ENCODE assay signal across 21 cellular contexts in genomic region chr17:41284043-41284442, GRCh38. TPM values are rescaled to one million over a fixed set of nuclear protein-coding genes. Genes with fewer than 3 reads are reported as not detected.
DNase-seq lines count a peak whose midpoint lies in the region; TF ChIP-seq lines count a peak whose summit lies in the region.
"Had no signal": no experiment of that assay in that cellular context is flagged by ENCODE, and none has a peak within 500 bp of the region (broad histone marks: within the 10 kb centered on the region; RNA-seq: fewer than 3 reads in every experiment).

No MANE protein-coding gene starts in this region.

- no peak overlapping the region for H3K4me2 ChIP-seq in mesendoderm (ENCODE audit: low read length)

- H3K4ac ChIP-seq in mesendoderm (ENCODE audit: low read depth, low read length) = no peak overlapping the region

- H3K79me2 ChIP-seq in mesendoderm (ENCODE audit: control insufficient read depth, insufficient read depth, low read length) = no peaks in the 10 kb centered on the region

- no peaks in the 10 kb centered on the region for H3K36me3 Mint-ChIP-seq in osteocyte (ENCODE audit: unreplicated experiment)
- H3K36me3 Mint-ChIP-seq: activated naive CD8-positive, alpha-beta T cell treated with anti-CD3 and anti-CD28 coated beads, Interleukin-2, amount 10 ng/mL, durations not matched to agents 7 days and 5 days; WTC11 had no signal

- H3K27ac ChIP-seq in SK-N-MC (peak overlapping the region; percentile 87), mesendoderm (ENCODE audit: low read depth, low read length) (no peak overlapping the region)
- H3K27ac ChIP-seq: esophagus muscularis mucosa, right atrium auricular region had no signal

- H4K8ac ChIP-seq in mesendoderm (ENCODE audit: low read depth, low read length) = no peak overlapping the region

- no peaks in the 10 kb centered on the region for H3K79me1 ChIP-seq in mesendoderm (ENCODE audit: low read length)

- H4K5ac ChIP-seq in mesendoderm (ENCODE audit: low read length) = no peak overlapping the region

- H2AK5ac ChIP-seq in mesendoderm (ENCODE audit: low read length) = no peak overlapping the region

- H3K27me3 Mint-ChIP-seq in osteocyte (ENCODE audit: unreplicated experiment) = no peaks in the 10 kb centered on the region

- no peak overlapping the region for H2BK120ac ChIP-seq in mesendoderm (ENCODE audit: low read depth, low read length)

- H2BK15ac ChIP-seq in mesendoderm (replicated peaks; ENCODE audit: low read depth) = no peak overlapping the region

- WGBS in mesendoderm (ENCODE audit: extremely low coverage, insufficient coverage, low lambda C conversion rate) = no CpG with 5 or more reads among the region's 3 CpGs

- no peaks in the 10 kb centered on the region for H3K9me3 ChIP-seq in SK-N-MC (ENCODE audit: low read depth, low read length)
- H3K9me3 ChIP-seq: esophagus muscularis mucosa, HAP-1, right atrium auricular region had no signal

- H3K27me3 ChIP-seq in mesendoderm (ENCODE audit: insufficient read depth, low read length, poor library complexity) = no peaks in the 10 kb centered on the region
- H3K27me3 ChIP-seq: right atrium auricular region had no signal

- no peak overlapping the region for H3K27ac Mint-ChIP-seq in osteocyte (ENCODE audit: unreplicated experiment)
- H3K27ac Mint-ChIP-seq: activated CD8-positive, alpha-beta T cell treated with anti-CD3 and anti-CD28 coated beads, Interleukin-2, amount 10 ng/mL, durations not matched to agents 7 days and 5 days; activated naive CD8-positive, alpha-beta T cell treated with anti-CD3 and anti-CD28 coated beads, Interleukin-2, amount 10 ng/mL, durations not matched to agents 7 days and 5 days; T-helper 1 cell treated with Interleukin-12 subunit alpha and Interleukin-12 subunit beta and Interleukin-4 antibody, amounts not matched to agents 30 μg/mL and 1 μg/mL, for 36 hours; WTC11 had no signal

- CTCF ChIA-PET in AG04449 (lab: Yijun Ruan, JAX) = interaction anchor here (2.0 kb wide), 1 partner anchor 265 kb away, joined by 6 read pairs; no protein-coding TSS in a partner anchor

- H2BK5ac ChIP-seq in mesendoderm (ENCODE audit: low read length) = no peak overlapping the region

- H3K56ac ChIP-seq in mesendoderm (ENCODE audit: low read length) = no peak overlapping the region

- no peak overlapping the region for H3K23ac ChIP-seq in mesendoderm (ENCODE audit: low read length)

- DNase-seq in AG04449 (ENCODE audit: low read depth, low spot score) (peak; percentile 34), GM13976 (ENCODE audit: low spot score) (peak; percentile 0), SK-N-MC (ENCODE audit: low read depth, low spot score) (peak; percentile 52), mesendoderm (peak; percentile 16), NCI-H82 (lab: John Stamatoyannopoulos, UW) (no peak), osteocyte (ENCODE audit: extremely low spot score, unreplicated experiment) (no peak), DMS53 (lab: John Stamatoyannopoulos, UW) (no peak)
- no peak for DNase-seq in stimulated activated CD4-positive, alpha-beta T cell treated with anti-CD3 and anti-CD28 coated beads, Interleukin-1b, Interleukin-23, amount 100 ng/mL, for 48 hours
- DNase-seq: activated CD8-positive, alpha-beta T cell treated with anti-CD3 and anti-CD28 coated beads, Interleukin-2, amount 10 ng/mL, durations not matched to agents 7 days and 5 days; activated naive CD8-positive, alpha-beta T cell treated with anti-CD3 and anti-CD28 coated beads, Interleukin-2, amount 10 ng/mL, durations not matched to agents 7 days and 5 days; head of caudate nucleus; NCI-H187; NCI-H446 treated with DMSO at 0.1 percent for 48 hours had no signal

- peaks cover 4% of the 10 kb centered on the region for H3K9me3 Mint-ChIP-seq in osteocyte (ENCODE audit: unreplicated experiment)
- H3K9me3 Mint-ChIP-seq: neural crest cell; T-helper 1 cell treated with Interleukin-12 subunit alpha and Interleukin-12 subunit beta and Interleukin-4 antibody, amounts not matched to agents 30 μg/mL and 1 μg/mL, for 36 hours had no signal

- no peak overlapping the region for H3K4me3 Mint-ChIP-seq in osteocyte (ENCODE audit: unreplicated experiment)
- H3K4me3 Mint-ChIP-seq: activated CD8-positive, alpha-beta T cell treated with anti-CD3 and anti-CD28 coated beads, Interleukin-2, amount 10 ng/mL, durations not matched to agents 7 days and 5 days; activated naive CD8-positive, alpha-beta T cell treated with anti-CD3 and anti-CD28 coated beads, Interleukin-2, amount 10 ng/mL, durations not matched to agents 7 days and 5 days; neural crest cell; T-helper 1 cell treated with Interleukin-12 subunit alpha and Interleukin-12 subunit beta and Interleukin-4 antibody, amounts not matched to agents 30 μg/mL and 1 μg/mL, for 36 hours; WTC11 had no signal

- POLR2A ChIA-PET in AG04449 (lab: Yijun Ruan, JAX) = interaction anchor here (0.7 kb wide), 1 partner anchor 14 kb away, joined by 4 read pairs; no protein-coding TSS in a partner anchor

- H3K9ac ChIP-seq in SK-N-MC (ENCODE audit: insufficient read length) (no peak overlapping the region), mesendoderm (ENCODE audit: low read length) (no peak overlapping the region)

- no peaks in the 10 kb centered on the region for H3K36me3 ChIP-seq in SK-N-MC (ENCODE audit: insufficient read depth, low read length)
- H3K36me3 ChIP-seq in mesendoderm (ENCODE audit: control insufficient read depth, insufficient read depth, low read length) = no peaks in the 10 kb centered on the region
- H3K36me3 ChIP-seq: esophagus muscularis mucosa, HAP-1, right atrium auricular region had no signal

- no peak overlapping the region for H3K18ac ChIP-seq in mesendoderm (ENCODE audit: low read length)

- in situ Hi-C loops in GM13976 (cut with MboI; ENCODE audit: low sequenced_read_pairs, unreplicated experiment) = no loop called here

- H3K4me1 Mint-ChIP-seq in osteocyte (ENCODE audit: unreplicated experiment) = peaks cover 15% of the 10 kb centered on the region
- H3K4me1 Mint-ChIP-seq: neural crest cell had no signal

- H3K4me3 ChIP-seq in AG04449 (ENCODE audit: low read depth, low read length) (no peak overlapping the region), SK-N-MC (peak overlapping the region; percentile 44), mesendoderm (ENCODE audit: low read length) (no peak overlapping the region)
- H3K4me3 ChIP-seq: esophagus muscularis mucosa, HAP-1, right atrium auricular region had no signal

- no peak for TF ChIP-seq CTCF in AG04449 (IDR thresholded peaks at IDR 0.05; ENCODE audit: insufficient read depth, low read length, missing control alignments)
- TF ChIP-seq CTCF in GM13976 (IDR thresholded peaks at IDR 0.05; ENCODE audit: borderline replicate concordance, control extremely low read depth, extremely low read depth, insufficient read depth, missing control alignments) = no peak
- TF ChIP-seq CTCF in osteocyte (IDR thresholded peaks at IDR 0.05) = no peak

- H3K4me1 ChIP-seq in mesendoderm (ENCODE audit: control insufficient read depth, low read depth, low read length) = no peaks in the 10 kb centered on the region
- H3K4me1 ChIP-seq: HAP-1, right atrium auricular region had no signal

RNA-seq across cellular contexts. Expression of gene KRTAP9-7, which starts 8.5 kb away (rescaled TPM):
- not detected for polyA plus RNA-seq in mesendoderm (2013, experiment 1 of 2)
- not detected for polyA plus RNA-seq in mesendoderm (2013, experiment 2 of 2)
- not detected in 2 replicates for total RNA-seq in osteocyte
- total RNA-seq: activated CD8-positive, alpha-beta T cell treated with anti-CD3 and anti-CD28 coated beads, Interleukin-2, amount 10 ng/mL, durations not matched to agents 7 days and 5 days; activated naive CD8-positive, alpha-beta T cell treated with anti-CD3 and anti-CD28 coated beads, Interleukin-2, amount 10 ng/mL, durations not matched to agents 7 days and 5 days; Caco-2; esophagus muscularis mucosa; neural crest cell; right atrium auricular region; urinary bladder; WTC11 had no signal
- polyA plus RNA-seq: urinary bladder had no signal

RNA-seq across cellular contexts. Expression of gene KRTAP29-1, which starts 18.6 kb away (rescaled TPM):
- not detected for polyA plus RNA-seq in mesendoderm (2013, experiment 1 of 2)
- polyA plus RNA-seq in mesendoderm (2013, experiment 2 of 2) = not detected
- not detected in 2 replicates for total RNA-seq in osteocyte
- total RNA-seq: activated CD8-positive, alpha-beta T cell treated with anti-CD3 and anti-CD28 coated beads, Interleukin-2, amount 10 ng/mL, durations not matched to agents 7 days and 5 days; activated naive CD8-positive, alpha-beta T cell treated with anti-CD3 and anti-CD28 coated beads, Interleukin-2, amount 10 ng/mL, durations not matched to agents 7 days and 5 days; Caco-2; esophagus muscularis mucosa; neural crest cell; right atrium auricular region; urinary bladder; WTC11 had no signal
- polyA plus RNA-seq: urinary bladder had no signal

RNA-seq across cellular contexts. Expression of gene KRTAP9-6, which starts 18.9 kb away (rescaled TPM):
- polyA plus RNA-seq in mesendoderm (2013, experiment 1 of 2) = not detected
- polyA plus RNA-seq in mesendoderm (2013, experiment 2 of 2) = not detected
- not detected in 2 replicates for total RNA-seq in osteocyte
- total RNA-seq: activated CD8-positive, alpha-beta T cell treated with anti-CD3 and anti-CD28 coated beads, Interleukin-2, amount 10 ng/mL, durations not matched to agents 7 days and 5 days; activated naive CD8-positive, alpha-beta T cell treated with anti-CD3 and anti-CD28 coated beads, Interleukin-2, amount 10 ng/mL, durations not matched to agents 7 days and 5 days; Caco-2; esophagus muscularis mucosa; neural crest cell; right atrium auricular region; urinary bladder; WTC11 had no signal
- polyA plus RNA-seq: urinary bladder had no signal

RNA-seq across cellular contexts. Expression of gene KRTAP16-1, which starts 25.1 kb away (rescaled TPM):
- polyA plus RNA-seq in mesendoderm (2013, experiment 1 of 2) = not detected
- not detected for polyA plus RNA-seq in mesendoderm (2013, experiment 2 of 2)
- total RNA-seq in osteocyte = not detected in 2 replicates
- total RNA-seq: activated CD8-positive, alpha-beta T cell treated with anti-CD3 and anti-CD28 coated beads, Interleukin-2, amount 10 ng/mL, durations not matched to agents 7 days and 5 days; activated naive CD8-positive, alpha-beta T cell treated with anti-CD3 and anti-CD28 coated beads, Interleukin-2, amount 10 ng/mL, durations not matched to agents 7 days and 5 days; Caco-2; esophagus muscularis mucosa; neural crest cell; right atrium auricular region; urinary bladder; WTC11 had no signal
- polyA plus RNA-seq: urinary bladder had no signal

RNA-seq across cellular contexts. Expression of gene KRTAP9-9, which starts 28.9 kb away (rescaled TPM):
- polyA plus RNA-seq in mesendoderm (2013, experiment 1 of 2) = not detected
- not detected for polyA plus RNA-seq in mesendoderm (2013, experiment 2 of 2)
- not detected in 2 replicates for total RNA-seq in osteocyte
- total RNA-seq: activated CD8-positive, alpha-beta T cell treated with anti-CD3 and anti-CD28 coated beads, Interleukin-2, amount 10 ng/mL, durations not matched to agents 7 days and 5 days; activated naive CD8-positive, alpha-beta T cell treated with anti-CD3 and anti-CD28 coated beads, Interleukin-2, amount 10 ng/mL, durations not matched to agents 7 days and 5 days; Caco-2; esophagus muscularis mucosa; neural crest cell; right atrium auricular region; urinary bladder; WTC11 had no signal
- polyA plus RNA-seq: urinary bladder had no signal

Comparison
In these comparisons a context has a peak if more than half of its experiments do, and no peak if none do; other contexts are left out.
1. DNase-seq: peak in AG04449 (single experiment), GM13976 (single experiment), SK-N-MC (single experiment) and mesendoderm (single experiment); none in NCI-H82 (single experiment), osteocyte (single experiment), DMS53 (single experiment) and stimulated activated CD4-positive, alpha-beta T cell treated with anti-CD3 and anti-CD28 coated beads, Interleukin-1b, Interleukin-23, amount 100 ng/mL, for 48 hours (single experiment).